In genomic region chr16:86142801-86143236, GRCh38 we compare ENCODE assay signal across 33 cellular contexts.
A peak's percentile ranks its signal among the peaks of the same experiment; 100 is the strongest.
DNase-seq lines count a peak whose midpoint lies in the region; ATAC-seq and TF ChIP-seq lines count a peak whose summit lies in the region.
"Had no signal": no experiment of that assay in that cellular context is flagged by ENCODE, and none has a peak within 500 bp of the region (broad histone marks: within the 10 kb centered on the region; RNA-seq: fewer than 3 reads in every experiment).

No MANE protein-coding gene starts in this region.

- H3K4me1 Mint-ChIP-seq in activated T-cell treated with anti-CD3 and anti-CD28 coated beads, Interleukin-2, amount 50 U/mL, for 72 hours (ENCODE audit: low read depth) = no peaks in the 10 kb centered on the region
- H3K4me1 Mint-ChIP-seq: natural killer cell had no signal

- in situ Hi-C loops in astrocyte of the cerebellum (cut with HindIII; ENCODE audit: low sequenced_read_pairs) = no loop called here

- H3K36me3 ChIP-seq in urinary bladder (ENCODE audit: insufficient read depth) = no peaks in the 10 kb centered on the region
- H3K36me3 ChIP-seq: brain microvascular endothelial cell, esophagus squamous epithelium, gastroesophageal sphincter, HAP-1, lower lobe of right lung, sigmoid colon, transverse colon had no signal

- H3K27me3 Mint-ChIP-seq in activated T-cell treated with anti-CD3 and anti-CD28 coated beads, Interleukin-2, amount 50 U/mL, for 72 hours (ENCODE audit: low read depth) = peaks cover 12% of the 10 kb centered on the region

- no peak for ATAC-seq in activated T-cell treated with anti-CD3 and anti-CD28 coated beads, Interleukin-2, amount 50 U/mL, for 72 hours (replicated peaks in 1 of 2)
- ATAC-seq in activated CD4-positive, CD25-positive, alpha-beta regulatory T cell treated with anti-CD3 and anti-CD28 coated beads, Interleukin-2, amount 50 U/mL, for 24 hours = no peak
- ATAC-seq: gastroesophageal sphincter, natural killer cell, psoas muscle had no signal

- no peak overlapping the region for H3K4me3 Mint-ChIP-seq in activated T-cell treated with anti-CD3 and anti-CD28 coated beads, Interleukin-2, amount 50 U/mL, for 72 hours
- H3K4me3 Mint-ChIP-seq: activated T-helper 1 cell treated with anti-CD3 and anti-CD28 coated beads, Interleukin-12 subunit alpha, Interleukin-12 subunit beta, Interleukin-2, Interleukin-4 antibody, amounts not matched to agents 30 ng/mL and 10 ng/mL and 1 ng/mL, durations not matched to agents 14 hours and 24 hours and 36 hours; natural killer cell had no signal

- TF ChIP-seq CTCF in astrocyte of the cerebellum (IDR thresholded peaks at IDR 0.05; ENCODE audit: low read depth, low read length, missing control alignments) = no peak

- peak; percentile 3 for DNase-seq in GM04503 (ENCODE audit: low read depth)
- DNase-seq in NCI-H226 = peak; percentile 29
- peak; percentile 13 for DNase-seq in astrocyte of the cerebellum (ENCODE audit: low read depth)
- no peak for DNase-seq in activated T-cell treated with anti-CD3 and anti-CD28 coated beads, Interleukin-2, amount 50 U/mL, for 72 hours
- DNase-seq in NCI-H774 (lab: John Stamatoyannopoulos, UW) = no peak
- DNase-seq: activated CD4-positive, alpha-beta T cell treated with anti-CD3 and anti-CD28 coated beads, Interleukin-2, amount 50 U/mL, for 4 hours; activated naive CD4-positive, alpha-beta T cell treated with Interleukin-2 at 50 U/mL for 16 hours; brain microvascular endothelial cell; C1 segment of cervical spinal cord; Caco-2; DMS79; esophagus squamous epithelium; kidney glomerular epithelial cell; lower lobe of right lung; natural killer cell; NCI-H1417 treated with DMSO at 0.1 percent for 48 hours; NCI-H2081; NCI-H345; occipital lobe; psoas muscle; SIG-M5; sigmoid colon; stimulated activated CD4-positive, alpha-beta T cell treated with anti-CD3 and anti-CD28 coated beads, Interleukin-12 subunit alpha, Interleukin-12 subunit beta, amount 100 ng/mL, for 4 hours; stimulated activated CD4-positive, alpha-beta T cell treated with anti-CD3 and anti-CD28 coated beads, Interleukin-4, amount 100 ng/mL, for 1 hour; transverse colon had no signal

- H3K4me1 ChIP-seq in urinary bladder (ENCODE audit: insufficient read depth) = no peaks in the 10 kb centered on the region
- H3K4me1 ChIP-seq: Caco-2, esophagus squamous epithelium, gastroesophageal sphincter, HAP-1, lower lobe of right lung, psoas muscle, sigmoid colon had no signal

- H3K4me3 ChIP-seq in astrocyte of the cerebellum (ENCODE audit: low read depth, low read length) (no peak overlapping the region), urinary bladder (ENCODE audit: low read depth, low read length) (no peak overlapping the region)
- H3K4me3 ChIP-seq: esophagus squamous epithelium, gastroesophageal sphincter, HAP-1, hepatocyte, lower lobe of right lung, psoas muscle, sigmoid colon, transverse colon had no signal

- WGBS in urinary bladder = 75% methylated on average over 5 of the region's 5 CpGs

- no peaks in the 10 kb centered on the region for H3K36me3 Mint-ChIP-seq in activated T-cell treated with anti-CD3 and anti-CD28 coated beads, Interleukin-2, amount 50 U/mL, for 72 hours (ENCODE audit: insufficient read depth in 2 of 2)
- H3K36me3 Mint-ChIP-seq: natural killer cell had no signal

- peak overlapping the region; percentile 39 for H3K27ac ChIP-seq in urinary bladder (ENCODE audit: low read depth)
- H3K27ac ChIP-seq: brain microvascular endothelial cell, esophagus squamous epithelium, gastroesophageal sphincter, hepatocyte, HL-60, KMS-11, lower lobe of right lung, psoas muscle, sigmoid colon, transverse colon had no signal

- H3K27ac Mint-ChIP-seq in activated T-cell treated with anti-CD3 and anti-CD28 coated beads, Interleukin-2, amount 50 U/mL, for 72 hours = no peak overlapping the region
- H3K27ac Mint-ChIP-seq: activated T-helper 1 cell treated with anti-CD3 and anti-CD28 coated beads, Interleukin-12 subunit alpha, Interleukin-12 subunit beta, Interleukin-2, Interleukin-4 antibody, amounts not matched to agents 30 ng/mL and 10 ng/mL and 1 ng/mL, durations not matched to agents 14 hours and 24 hours and 36 hours; natural killer cell had no signal

- no peaks in the 10 kb centered on the region for H3K9me3 Mint-ChIP-seq in activated T-cell treated with anti-CD3 and anti-CD28 coated beads, Interleukin-2, amount 50 U/mL, for 72 hours
- H3K9me3 Mint-ChIP-seq: activated T-helper 1 cell treated with anti-CD3 and anti-CD28 coated beads, Interleukin-12 subunit alpha, Interleukin-12 subunit beta, Interleukin-2, Interleukin-4 antibody, amounts not matched to agents 30 ng/mL and 10 ng/mL and 1 ng/mL, durations not matched to agents 14 hours and 24 hours and 36 hours; natural killer cell had no signal

Comparison
In these comparisons a context has a peak if more than half of its experiments do, and no peak if none do; other contexts are left out.
1. DNase-seq: peak in GM04503 (single experiment), NCI-H226 (single experiment) and astrocyte of the cerebellum (single experiment); none in activated T-cell treated with anti-CD3 and anti-CD28 coated beads, Interleukin-2, amount 50 U/mL, for 72 hours (0 of 2) and NCI-H774 (single experiment).